In the genomic region with DNA sequence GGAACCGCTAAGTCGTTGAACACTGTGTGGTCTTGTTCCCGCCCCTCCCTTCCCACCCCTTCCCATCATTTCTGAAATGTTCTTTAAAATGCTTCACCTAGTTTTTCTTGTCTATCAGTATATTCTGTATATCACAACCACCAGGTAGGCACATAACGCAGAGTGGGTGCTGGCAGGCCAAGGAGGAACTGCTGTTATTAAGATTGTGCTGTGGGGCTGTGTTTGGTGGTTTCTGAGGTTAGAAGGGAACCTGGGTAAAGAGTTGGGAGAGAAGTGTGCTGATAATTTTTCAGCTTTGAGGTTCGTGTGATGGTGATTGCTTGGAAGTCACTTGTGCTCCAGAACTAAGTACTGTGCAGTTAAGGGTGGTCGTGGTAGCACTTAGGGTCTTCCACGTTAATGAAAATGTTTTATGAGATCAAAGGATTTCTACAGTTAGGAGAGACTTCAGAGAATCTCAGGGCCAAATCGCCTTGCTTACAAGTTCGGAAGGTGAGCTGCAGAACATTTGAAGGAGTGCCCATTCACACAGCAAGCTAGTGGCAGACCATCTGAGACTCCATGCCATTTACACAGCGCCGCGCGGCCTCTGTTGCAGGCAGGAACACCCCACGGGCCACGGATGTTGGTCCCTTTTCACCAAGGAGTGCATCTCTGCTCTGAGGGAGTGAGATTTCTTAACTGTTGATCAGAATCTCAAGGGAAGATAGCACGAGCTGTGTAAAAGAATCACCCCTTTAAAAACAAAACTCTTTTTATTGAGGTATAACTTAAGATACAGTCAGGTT, we compare ENCODE assay signal across 8 cellular contexts. TPM values are rescaled to one million over a fixed set of nuclear protein-coding genes. Genes with fewer than 3 reads are reported as not detected.
DNase-seq lines count a peak whose midpoint lies in the region; ATAC-seq and TF ChIP-seq lines count a peak whose summit lies in the region.

No MANE protein-coding gene starts in this region.

- no CpG with 5 or more reads among the region's 16 CpGs for WGBS in H9 (ENCODE audit: extremely low coverage, insufficient read length, low lambda C conversion rate)
- WGBS in esophagus, 2 donors, result 62 to 66% methylated on average over 16 of the region's 16 CpGs

- H3K27me3 ChIP-seq in H9 (ENCODE audit: insufficient read depth, low read length) (no peaks in the 10 kb centered on the region), esophagus (ENCODE audit: control insufficient read depth in 1 of 2, insufficient read depth in 2 of 2, low read length in 2 of 2) (no peaks in the 10 kb centered on the region)

- DNase-seq in H9 (no peak), T-cell (peak in 17 of 34 experiments; percentile 2 to 44 (median 11)), retinal pigment epithelial cell (ENCODE audit: low read depth) (no peak), NCI-H524 (lab: John Stamatoyannopoulos, UW) (no peak), NCI-H226 (no peak), GM03348 (ENCODE audit: low spot score) (no peak)

- H2AFZ ChIP-seq in H9 (ENCODE audit: low read length), result no peak overlapping the region

- H3K4me1 Mint-ChIP-seq in H9 (peaks cover 30 to 37% of the 10 kb centered on the region in 2 experiments), T-cell (peaks cover 52 to 57% (median 57%) of the 10 kb centered on the region in 3 donors)

- H4K8ac ChIP-seq in H9 (replicated peaks; ENCODE audit: insufficient read length, low read depth, low read length), result no peak overlapping the region

- no peak overlapping the region for H2BK5ac ChIP-seq in H9 (ENCODE audit: insufficient read length, low read length)

- H2BK15ac ChIP-seq in H9 (ENCODE audit: low read depth, low read length), result no peak overlapping the region

- H3K27ac ChIP-seq in H9 (ENCODE audit: insufficient read length, low read depth, low read length) (no peak overlapping the region), esophagus (ENCODE audit: low read depth in 2 of 2, low read length in 1 of 2) (peak overlapping the region in 1 of 2 donors; percentile 99)

- H3K9me3 Mint-ChIP-seq in H9 (no peaks in the 10 kb centered on the region), T-cell (no peaks in the 10 kb centered on the region)

- H4K5ac ChIP-seq in H9 (ENCODE audit: insufficient read length, low read depth, low read length), result no peak overlapping the region

- H3K79me2 ChIP-seq in H9 (ENCODE audit: insufficient read depth, low read length), result peaks cover 56% of the 10 kb centered on the region

- H2AK5ac ChIP-seq in H9 (ENCODE audit: insufficient read length, low read length), result no peak overlapping the region

- H3K56ac ChIP-seq in H9 (ENCODE audit: insufficient read length, low read depth, low read length), result no peak overlapping the region

- CTCF ChIA-PET in T-cell (lab: Charles Lee), result interaction anchor here in 1 of 2 donors (0.6 kb wide), 1 partner anchor 170 kb away, joined by 3 read pairs; no protein-coding TSS in a partner anchor

- H3K18ac ChIP-seq in H9 (ENCODE audit: insufficient read length, low read depth, low read length), result no peak overlapping the region

- H3K9me3 ChIP-seq in H9 (ENCODE audit: control insufficient read depth, low read depth, low read length) (no peaks in the 10 kb centered on the region), esophagus (ENCODE audit: control insufficient read depth in 2 of 2, insufficient read depth in 1 of 2, low read depth in 1 of 2, low read length in 1 of 2) (no peaks in the 10 kb centered on the region)

- H3K4me3 ChIP-seq in esophagus (ENCODE audit: low read depth in 1 of 2, low read length in 2 of 2) (peak overlapping the region; percentile 78 to 80), retinal pigment epithelial cell (ENCODE audit: low read length) (peak overlapping the region; percentile 80)

- H3K36me3 ChIP-seq in esophagus (ENCODE audit: control insufficient read depth in 2 of 2, insufficient read depth in 2 of 2, low read length in 1 of 2), result peaks cover 5 to 11% of the 10 kb centered on the region in 2 donors

- no peak overlapping the region for H2BK12ac ChIP-seq in H9 (ENCODE audit: insufficient read length, low read depth, low read length)

- peaks cover 13 to 38% (median 37%) of the 10 kb centered on the region in 3 experiments; a peak in 6 of 7 replicates for H3K36me3 Mint-ChIP-seq in H9 (ENCODE audit: insufficient read depth in 1 of 3, low read depth in 3 of 3)
- H3K36me3 Mint-ChIP-seq in T-cell, result peaks cover 28% of the 10 kb centered on the region

- no peak overlapping the region for H3K14ac ChIP-seq in H9 (ENCODE audit: insufficient read depth, low read length)

- no peak for TF ChIP-seq CTCF in H9 (conservative IDR thresholded peaks at IDR 0.05)
- TF ChIP-seq CTCF in retinal pigment epithelial cell (conservative IDR thresholded peaks at IDR 0.05; ENCODE audit: low read depth, low read length), result no peak

- H3K4ac ChIP-seq in H9 (ENCODE audit: low read depth, low read length), result no peak overlapping the region

- peaks cover 8% of the 10 kb centered on the region; the same call in 1 of the 2 replicates for H3K4me1 ChIP-seq in H9 (ENCODE audit: insufficient read depth, low read length)
- H3K4me1 ChIP-seq in esophagus (ENCODE audit: control insufficient read depth in 2 of 2, insufficient read depth in 2 of 2, low read length in 1 of 2), result peaks cover 5 to 16% of the 10 kb centered on the region in 2 donors

- H4K91ac ChIP-seq in H9 (ENCODE audit: insufficient read length, low read depth, low read length), result no peak overlapping the region

- peaks cover 14% of the 10 kb centered on the region for H3K23me2 ChIP-seq in H9 (ENCODE audit: insufficient read length, low read depth, low read length, poor library complexity, severe bottlenecking)

- no peak overlapping the region for H3K23ac ChIP-seq in H9 (ENCODE audit: insufficient read length, low read depth, low read length)

- H3K27me3 Mint-ChIP-seq in H9 (ENCODE audit: low read depth), result peaks cover 2% of the 10 kb centered on the region
- no peaks in the 10 kb centered on the region for H3K27me3 Mint-ChIP-seq in T-cell

- peak overlapping the region in 1 of 3 experiments; percentile 16; a peak in 2 of 7 replicates for H3K27ac Mint-ChIP-seq in H9
- peak overlapping the region; percentile 74 to 76 for H3K27ac Mint-ChIP-seq in T-cell

- no peak overlapping the region for H2BK20ac ChIP-seq in H9 (ENCODE audit: low read depth, low read length, poor library complexity, severe bottlenecking)

- POLR2A ChIA-PET in T-cell (lab: Charles Lee), result no interaction called here

- peak overlapping the region; percentile 100 for H3K4me2 ChIP-seq in H9 (ENCODE audit: insufficient read depth, insufficient read length, low read length)

- H3K79me1 ChIP-seq in H9 (ENCODE audit: insufficient read depth, low read depth, low read length, poor library complexity, severe bottlenecking), result peaks cover 8% of the 10 kb centered on the region

- H2BK120ac ChIP-seq in H9 (ENCODE audit: low read depth, low read length, poor library complexity, severe bottlenecking), result no peak overlapping the region

- H3K4me3 Mint-ChIP-seq in H9 (peak overlapping the region; percentile 83 to 89), T-cell (peak overlapping the region; percentile 68 to 77 (median 74))

- H3K9ac ChIP-seq in H9 (ENCODE audit: extremely low read depth, insufficient read length, low read length), result peak overlapping the region; percentile 82

- H3T11ph ChIP-seq in H9 (ENCODE audit: low read length), result no peak overlapping the region

- no peak for ATAC-seq in T-cell (replicated peaks in 1 of 4)
- no peak for ATAC-seq in GM21717 (IDR thresholded peaks at IDR 0.05; ENCODE audit: unreplicated experiment)

- H4K20me1 ChIP-seq in H9 (ENCODE audit: control insufficient read depth, insufficient read depth, insufficient read length), result no peaks in the 10 kb centered on the region

RNA-seq across cellular contexts. Expression of a gene that starts 1.6 kb away (rescaled TPM):
- 59.4 and 63.3 TPM in 2 replicates for total RNA-seq in H9 (2021)
- total RNA-seq in T-cell, result 10 to 100 TPM; 50.1 to 56.8 (median 55.1) TPM
- polyA plus RNA-seq in esophagus, result 10 to 100 TPM; 12.6 to 23.0 TPM
